In the genomic region with DNA sequence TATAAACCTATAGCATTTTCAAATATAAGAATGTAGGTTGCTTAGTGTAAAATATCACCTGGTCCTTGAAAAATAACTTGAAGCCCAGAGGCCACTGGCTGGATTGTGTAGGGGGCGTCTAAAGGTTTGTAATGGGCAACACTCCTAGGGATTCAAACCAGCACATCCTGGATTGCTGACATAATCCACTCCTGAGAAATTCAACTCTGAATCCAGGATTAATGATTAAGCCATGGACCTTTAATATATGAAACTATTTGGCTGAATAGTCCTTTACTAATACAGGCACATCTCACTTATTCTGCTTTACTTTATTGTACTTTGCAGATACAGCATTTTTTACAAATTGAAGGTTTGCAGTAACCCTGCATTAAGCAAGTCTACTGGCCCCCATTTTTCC, we compare ENCODE assay signal across 12 cellular contexts.
DNase-seq lines count a peak whose midpoint lies in the region; ATAC-seq and FAIRE-seq lines count a peak whose summit lies in the region.
"Had no signal": no experiment of that assay in that cellular context is flagged by ENCODE, and none has a peak within 500 bp of the region (broad histone marks: within the 10 kb centered on the region; RNA-seq: fewer than 3 reads in every experiment).

No MANE protein-coding gene starts in this region.

- FAIRE-seq in GM19239 (lab: Jason Lieb, UNC), result no peak
- FAIRE-seq: A204.1, GM12891 had no signal

- ATAC-seq in HG03159 (IDR thresholded peaks at IDR 0.05; ENCODE audit: unreplicated experiment), result no peak
- ATAC-seq: GM23338 had no signal

- in situ Hi-C loops in ACHN (cut with HindIII; ENCODE audit: low pct_ligation_motif_present, low pct_unique_long_range_greater_than_20kb, low sequenced_read_pairs), result no loop called here

- DNase-seq in ACHN (peak; percentile 44), HuH-7 (ENCODE audit: low spot score) (peak; percentile 4), kidney tubule cell (ENCODE audit: low spot score) (peak; percentile 64), renal cortical epithelial cell (ENCODE audit: low read depth) (peak; percentile 84), NCI-H345 treated with DMSO at 0.1 percent for 48 hours (lab: John Stamatoyannopoulos, UW; ENCODE audit: unreplicated experiment) (no peak), GM19239 (ENCODE audit: insufficient read length, low spot score) (no peak)
- DNase-seq: DMS79, H7 had no signal

Comparison
In these comparisons a context has a peak if more than half of its experiments do, and no peak if none do; other contexts are left out.
1. DNase-seq: peak in ACHN (single experiment), HuH-7 (single experiment), kidney tubule cell (single experiment) and renal cortical epithelial cell (single experiment); none in NCI-H345 treated with DMSO at 0.1 percent for 48 hours (single experiment) and GM19239 (single experiment).